ENCODE assay signal across 2 cellular contexts in genomic region chr10:26534384-26534783, GRCh38.
TF ChIP-seq lines count a peak whose summit lies in the region.

No MANE protein-coding gene starts in this region.

TF ChIP-seq in HEK293, 187 proteins besides CTCF, POLR2A, EP300 and RAD21:
- no peak for TF ChIP-seq ZBTB6 (tag by site-specific recombination; IDR thresholded peaks at IDR 0.05)
- 0 out of 2 replicates have a peak, but pooled peaks have one; percentile 27 for TF ChIP-seq FEZF1 (tag by site-specific recombination; IDR thresholded peaks at IDR 0.05)
- TF ChIP-seq OVOL3 (tag by site-specific recombination; IDR thresholded peaks at IDR 0.05): no peak
- TF ChIP-seq ZBTB7A (tag by site-specific recombination; IDR thresholded peaks at IDR 0.05; ENCODE audit: low read depth): no peak
- TF ChIP-seq ZNF140 (tag by site-specific recombination; IDR thresholded peaks at IDR 0.05): no peak
- TF ChIP-seq ZFP69B (tag by site-specific recombination; IDR thresholded peaks at IDR 0.05): no peak

TF ChIP-seq in WTC11, 78 proteins besides CTCF, POLR2A, EP300 and RAD21:
- no peak for TF ChIP-seq ZSCAN18 (CRISPR knock-in tag; IDR thresholded peaks at IDR 0.05)
- 0 out of 2 replicates have a peak, but pooled peaks have one; percentile 27 for TF ChIP-seq MAX (CRISPR knock-in tag; IDR thresholded peaks at IDR 0.05)
- TF ChIP-seq NR2C2 (CRISPR knock-in tag; IDR thresholded peaks at IDR 0.05): no peak
- no peak for TF ChIP-seq TEAD1 (CRISPR knock-in tag; IDR thresholded peaks at IDR 0.05)
- peak; percentile 57 for TF ChIP-seq NFYB (CRISPR knock-in tag; conservative IDR thresholded peaks at IDR 0.05; ENCODE audit: low read depth)
